10 cellular contexts compared by ENCODE assay signal in the genomic region with DNA sequence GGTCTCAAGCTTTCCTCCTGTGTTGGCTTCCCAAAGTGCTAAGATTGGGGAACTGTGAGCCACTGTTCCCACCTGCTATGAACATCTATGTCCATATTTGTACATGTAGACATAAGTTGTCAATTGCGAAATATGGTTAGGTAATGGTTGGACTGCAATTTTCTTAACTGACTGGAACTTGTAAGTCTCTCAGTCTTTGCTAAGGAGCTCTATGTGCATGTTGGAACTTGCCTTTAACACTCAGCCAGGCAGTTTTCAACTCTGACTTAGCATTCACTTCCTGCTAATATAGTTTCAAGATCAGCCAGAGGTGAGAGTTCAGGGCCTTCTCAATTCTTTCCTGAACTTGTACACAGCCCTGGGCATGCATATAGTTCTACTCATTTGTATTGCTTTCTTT. TPM values are rescaled to one million over a fixed set of nuclear protein-coding genes. Genes with fewer than 3 reads are reported as not detected.
DNase-seq lines count a peak whose midpoint lies in the region; ATAC-seq and TF ChIP-seq lines count a peak whose summit lies in the region.
"Had no signal": no experiment of that assay in that cellular context is flagged by ENCODE, and none has a peak within 500 bp of the region (broad histone marks: within the 10 kb centered on the region; RNA-seq: fewer than 3 reads in every experiment).

No MANE protein-coding gene starts in this region.

- dilution Hi-C loops in mammary epithelial cell (cut with HindIII; ENCODE audit: low sequenced_read_pairs): no loop called here

- H2AFZ ChIP-seq in mammary epithelial cell (ENCODE audit: low read depth, low read length): no peak overlapping the region

- no peaks in the 10 kb centered on the region for H3K79me2 ChIP-seq in mammary epithelial cell (ENCODE audit: insufficient read depth, low read length)

- H3K27ac ChIP-seq in A673 (ENCODE audit: low read depth, low read length, poor library complexity, severe bottlenecking): no peak overlapping the region
- H3K27ac ChIP-seq in mammary epithelial cell (ENCODE audit: insufficient read depth, low read depth, low read length): peak overlapping the region; percentile 60
- H3K27ac ChIP-seq: ascending aorta had no signal

- POLR2A ChIA-PET in A673 (lab: Charles Lee; ENCODE audit: low non-redundant PET): interaction anchor here (0.5 kb wide), 1 partner anchor 409 kb away, joined by 5 read pairs; no protein-coding TSS in a partner anchor
- POLR2A ChIA-PET in T-cell (lab: Charles Lee): interaction anchor here in 1 of 2 donors (0.5 to 0.6 kb wide), 2 partner anchors 15 to 523 kb away, joined by 3 to 9 read pairs; no protein-coding TSS in a partner anchor

- no peaks in the 10 kb centered on the region for H3K27me3 ChIP-seq in A673 (replicated peaks; ENCODE audit: insufficient read depth, low read depth, low read length, poor library complexity)
- no peaks in the 10 kb centered on the region for H3K27me3 ChIP-seq in mammary epithelial cell (ENCODE audit: insufficient read depth, low read length)
- H3K27me3 ChIP-seq: ascending aorta had no signal

- peaks cover 3% of the 10 kb centered on the region for H3K36me3 Mint-ChIP-seq in T-cell

- H3K9me3 ChIP-seq in A673 (ENCODE audit: low read depth, low read length, poor library complexity, severe bottlenecking): peaks cover 8% of the 10 kb centered on the region
- H3K9me3 ChIP-seq in mammary epithelial cell (replicated peaks; ENCODE audit: insufficient read depth, low read length): peaks cover 10% of the 10 kb centered on the region
- H3K9me3 ChIP-seq: ascending aorta had no signal

- no peaks in the 10 kb centered on the region for H4K20me1 ChIP-seq in mammary epithelial cell (ENCODE audit: insufficient read depth, low read length)

- H3K4me3 ChIP-seq in A673 (ENCODE audit: low read depth, low read length, poor library complexity, severe bottlenecking): no peak overlapping the region
- no peak overlapping the region for H3K4me3 ChIP-seq in mammary epithelial cell (replicated peaks in 1 of 3; ENCODE audit: insufficient read depth in 1 of 3, low read depth in 2 of 3, low read length in 3 of 3)
- H3K4me3 ChIP-seq: ascending aorta had no signal

- H3K27ac Mint-ChIP-seq in T-cell: no peak overlapping the region

- H3K4me1 ChIP-seq in A673 (ENCODE audit: insufficient read depth, low read length, poor library complexity, severe bottlenecking) (peaks cover 9% of the 10 kb centered on the region), mammary epithelial cell (ENCODE audit: insufficient read depth, low read length) (peaks cover 42% of the 10 kb centered on the region)

- in situ Hi-C loops in mammary epithelial cell (cut with MboI; ENCODE audit: low sequenced_read_pairs in 2 of 2): no loop called here

- WGBS in mammary epithelial cell (ENCODE audit: low coverage, missing lambda C conversion rate): 9% methylated on average over 1 of the region's 1 CpG

- peaks cover 11 to 19% (median 14%) of the 10 kb centered on the region in 3 donors for H3K4me1 Mint-ChIP-seq in T-cell

- H3K4me3 Mint-ChIP-seq in T-cell: no peak overlapping the region

- peaks cover 0 to 10% (median 6%) of the 10 kb centered on the region in 3 donors for H3K9me3 Mint-ChIP-seq in T-cell

- BruUV-seq in A673 (replicated peaks; lab: Mats Ljungman, UMichigan) (no TSS peak), mammary epithelial cell (replicated peaks; lab: Mats Ljungman, UMichigan) (no TSS peak)

- no peak overlapping the region for H3K9ac ChIP-seq in mammary epithelial cell (ENCODE audit: insufficient read depth, low read length)

- peaks cover 0 to 5% of the 10 kb centered on the region in 2 donors for H3K27me3 Mint-ChIP-seq in T-cell

- no peak overlapping the region for H3K4me2 ChIP-seq in mammary epithelial cell (ENCODE audit: insufficient read depth, low read depth, low read length)

- peak; percentile 46 for DNase-seq in A673 (ENCODE audit: low spot score)
- peak; percentile 97 for DNase-seq in mammary epithelial cell
- no peak for DNase-seq in stimulated activated CD4-positive, alpha-beta T cell treated with anti-CD3 and anti-CD28 coated beads, Interleukin-1b, Interleukin-23, amount 100 ng/mL, for 48 hours
- no peak for DNase-seq in NCI-H2029 treated with DMSO at 0.1 percent for 48 hours (lab: John Stamatoyannopoulos, UW)
- no peak for DNase-seq in activated effector memory CD4-positive, alpha-beta T cell treated with anti-CD3 and anti-CD28 coated beads, Interleukin-2, amount 50 U/mL, for 16 hours
- DNase-seq in T-cell: no peak
- DNase-seq: DMS153 had no signal

- TF ChIP-seq CTCF in A673 (conservative IDR thresholded peaks at IDR 0.05; ENCODE audit: low read depth, low read length) (no peak), mammary epithelial cell (conservative IDR thresholded peaks at IDR 0.05 in 1 of 2, IDR thresholded peaks at IDR 0.05 in 1 of 2; ENCODE audit: extremely low read depth in 1 of 2, insufficient read depth in 1 of 2, low read depth in 1 of 2, low read length in 2 of 2) (no peak)

- H3K36me3 ChIP-seq in A673 (ENCODE audit: insufficient read depth, low read length, poor library complexity, severe bottlenecking): no peaks in the 10 kb centered on the region
- H3K36me3 ChIP-seq in mammary epithelial cell (ENCODE audit: insufficient read depth, low read length): no peaks in the 10 kb centered on the region
- H3K36me3 ChIP-seq: ascending aorta had no signal

- intact Hi-C loops in A673 (cut with micrococcal nuclease; ENCODE audit: unreplicated experiment): no loop called here
- intact Hi-C loops in mammary epithelial cell (cut with micrococcal nuclease): loop anchor here (1.0 to 5.0 kb wide), 3 partner anchors 35 to 146 kb away; no protein-coding TSS in a partner anchor

- ATAC-seq in GM18870 (IDR thresholded peaks at IDR 0.05; ENCODE audit: unreplicated experiment) (peak; percentile 44), HG03520 (IDR thresholded peaks at IDR 0.05; ENCODE audit: unreplicated experiment) (peak; percentile 33), T-cell (replicated peaks in 1 of 4) (no peak)

- CTCF ChIA-PET in A673 (lab: Charles Lee) (no interaction called here), mammary epithelial cell (lab: Charles Lee; ENCODE audit: low non-redundant PET) (no interaction called here), T-cell (lab: Charles Lee) (interaction anchor here in 1 of 2 donors (1.7 kb wide), 1 partner anchor 13 kb away, joined by 4 read pairs; no protein-coding TSS in a partner anchor)

RNA-seq across cellular contexts. Expression of a gene that starts 44.5 kb away (rescaled TPM):
- total RNA-seq in A673 (2021) (33.2 and 35.7 TPM in 2 replicates), mammary epithelial cell (10 to 100 TPM; 17.2 to 45.2 TPM), T-cell (10 to 100 TPM; 21.4 to 29.5 (median 23.5) TPM)
- 5.8 TPM for polyA plus RNA-seq in mammary epithelial cell
- 43.6 TPM for polyA minus RNA-seq in mammary epithelial cell

Comparison
In these comparisons a context has a peak if more than half of its experiments do, and no peak if none do; other contexts are left out.
1. DNase-seq: peak in A673 (single experiment) and mammary epithelial cell (single experiment); none in stimulated activated CD4-positive, alpha-beta T cell treated with anti-CD3 and anti-CD28 coated beads, Interleukin-1b, Interleukin-23, amount 100 ng/mL, for 48 hours (single experiment), NCI-H2029 treated with DMSO at 0.1 percent for 48 hours (single experiment), activated effector memory CD4-positive, alpha-beta T cell treated with anti-CD3 and anti-CD28 coated beads, Interleukin-2, amount 50 U/mL, for 16 hours (single experiment) and T-cell (0 of 34).
2. ATAC-seq: peak in GM18870 (single experiment) and HG03520 (single experiment); none in T-cell (0 of 4).